In the genomic region with DNA sequence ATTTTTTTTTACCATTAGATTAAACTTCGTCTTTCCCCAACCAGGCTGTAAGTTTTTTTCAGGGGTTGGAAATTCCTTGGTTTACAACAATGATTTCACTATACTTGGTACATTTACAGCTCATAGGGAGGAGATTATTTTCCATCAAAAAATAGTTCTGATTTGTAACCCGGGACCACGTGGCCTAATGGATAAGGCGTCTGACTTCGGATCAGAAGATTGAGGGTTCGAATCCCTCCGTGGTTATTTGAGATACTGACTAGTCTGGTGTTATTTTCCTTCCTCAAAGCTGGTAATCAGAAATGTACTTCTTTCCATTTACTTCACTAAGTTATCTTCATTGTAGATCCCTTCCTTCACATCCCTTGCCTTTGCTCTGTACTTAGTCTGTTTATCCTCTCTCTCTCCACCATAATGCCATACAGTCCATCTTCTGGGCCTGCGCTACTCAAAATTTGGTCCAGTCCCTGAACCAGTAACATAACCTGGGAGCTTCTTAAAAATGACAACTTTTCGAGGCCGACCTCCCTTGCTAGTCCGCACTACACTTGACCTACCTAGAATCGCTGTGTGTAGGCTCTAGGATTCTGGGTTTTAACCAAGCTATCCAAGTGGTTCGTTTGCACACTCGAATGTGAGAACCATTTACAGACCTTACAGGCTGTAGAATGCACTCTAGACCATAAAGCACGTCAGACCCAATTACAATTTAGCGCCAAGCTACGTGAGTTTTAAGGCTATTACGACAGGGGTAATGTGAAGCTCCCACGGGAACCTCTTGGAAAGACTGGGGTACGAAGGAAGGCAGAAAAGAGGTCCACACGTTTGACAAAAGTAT, we compare ENCODE assay signal across 8 cellular contexts. TPM values are rescaled to one million over a fixed set of nuclear protein-coding genes. Genes with fewer than 3 reads are reported as not detected.
DNase-seq lines count a peak whose midpoint lies in the region; ATAC-seq lines count a peak whose summit lies in the region.

No MANE protein-coding gene starts in this region.

- H3K9me3 Mint-ChIP-seq in stimulated activated naive CD8-positive, alpha-beta T cell treated with anti-CD3 and anti-CD28 coated beads, Interleukin-15, Interleukin-2, amounts not matched to agents 100 ng/mL and 50 ng/mL, for 24 hours: no peaks in the 10 kb centered on the region

- H3K27me3 Mint-ChIP-seq in stimulated activated naive CD8-positive, alpha-beta T cell treated with anti-CD3 and anti-CD28 coated beads, Interleukin-15, Interleukin-2, amounts not matched to agents 100 ng/mL and 50 ng/mL, for 24 hours: peaks cover 37% of the 10 kb centered on the region

- DNase-seq in DMS53 treated with DMSO at 0.1 percent for 48 hours (lab: John Stamatoyannopoulos, UW; ENCODE audit: unreplicated experiment) (peak; percentile 83), NCI-H345 (lab: John Stamatoyannopoulos, UW) (peak; percentile 86), lung microvascular endothelial cell (ENCODE audit: low read depth in 2 of 2) (peak; percentile 80 to 85)
- DNase-seq in activated CD4-positive, CD25-positive, alpha-beta regulatory T cell treated with anti-CD3 and anti-CD28 coated beads, Interleukin-2, amount 50 U/mL, for 16 hours (ENCODE audit: low read depth, low spot score): peak; percentile 43
- DNase-seq in effector CD4-positive, alpha-beta T cell: peak; percentile 46

- ATAC-seq in HG02678 (IDR thresholded peaks at IDR 0.05; ENCODE audit: unreplicated experiment): peak; percentile 41
- no peak for ATAC-seq in GM19035 (IDR thresholded peaks at IDR 0.05; ENCODE audit: unreplicated experiment)

- H3K4me1 Mint-ChIP-seq in stimulated activated naive CD8-positive, alpha-beta T cell treated with anti-CD3 and anti-CD28 coated beads, Interleukin-15, Interleukin-2, amounts not matched to agents 100 ng/mL and 50 ng/mL, for 24 hours (ENCODE audit: low read depth): peaks cover 47% of the 10 kb centered on the region

- peak overlapping the region; percentile 90 for H3K4me3 Mint-ChIP-seq in stimulated activated naive CD8-positive, alpha-beta T cell treated with anti-CD3 and anti-CD28 coated beads, Interleukin-15, Interleukin-2, amounts not matched to agents 100 ng/mL and 50 ng/mL, for 24 hours

- peak overlapping the region; percentile 67 for H3K27ac Mint-ChIP-seq in stimulated activated naive CD8-positive, alpha-beta T cell treated with anti-CD3 and anti-CD28 coated beads, Interleukin-15, Interleukin-2, amounts not matched to agents 100 ng/mL and 50 ng/mL, for 24 hours

- H3K36me3 Mint-ChIP-seq in stimulated activated naive CD8-positive, alpha-beta T cell treated with anti-CD3 and anti-CD28 coated beads, Interleukin-15, Interleukin-2, amounts not matched to agents 100 ng/mL and 50 ng/mL, for 24 hours (ENCODE audit: low read depth): no peaks in the 10 kb centered on the region

RNA-seq across cellular contexts. Expression of a gene that starts 42.1 kb away (rescaled TPM):
- total RNA-seq in lung microvascular endothelial cell: 14.9 and 15.9 TPM in 2 replicates
